In the genomic region with DNA sequence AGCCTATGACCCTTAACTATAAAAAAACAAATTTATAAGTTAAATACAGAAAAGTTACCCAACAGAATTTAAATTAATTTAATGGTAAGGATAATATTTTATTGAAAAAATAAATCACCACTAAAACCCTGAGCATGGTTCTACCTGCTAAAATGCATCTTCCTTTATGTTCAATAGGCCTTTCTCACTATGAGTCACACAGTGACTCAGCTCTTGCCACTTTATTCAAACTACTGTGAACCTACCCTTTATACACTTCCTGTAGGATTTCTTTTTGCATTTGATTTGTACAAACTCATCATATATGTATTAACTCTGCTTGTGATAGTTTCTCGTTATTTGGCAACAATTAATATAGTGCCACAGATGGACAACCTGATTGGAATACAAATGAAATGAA, we compare ENCODE assay signal across 9 cellular contexts. TPM values are rescaled to one million over a fixed set of nuclear protein-coding genes. Genes with fewer than 3 reads are reported as not detected.
DNase-seq lines count a peak whose midpoint lies in the region; ATAC-seq and TF ChIP-seq lines count a peak whose summit lies in the region.
"Had no signal": no experiment of that assay in that cellular context is flagged by ENCODE, and none has a peak within 500 bp of the region (broad histone marks: within the 10 kb centered on the region; RNA-seq: fewer than 3 reads in every experiment).

No MANE protein-coding gene starts in this region.

- no peaks in the 10 kb centered on the region for H3F3A ChIP-seq in MM.1S (ENCODE audit: insufficient read depth, low read length)

- no peaks in the 10 kb centered on the region for H3K36me3 ChIP-seq in HEK293 (ENCODE audit: control insufficient read depth in 2 of 2, insufficient read depth in 1 of 2, low read length in 2 of 2)
- no peaks in the 10 kb centered on the region for H3K36me3 ChIP-seq in MM.1S (replicated peaks; ENCODE audit: insufficient read depth, low read length)

- no peak for TF ChIP-seq CTCF in HEK293 (tag by site-specific recombination; IDR thresholded peaks at IDR 0.05)
- TF ChIP-seq CTCF in MM.1S (IDR thresholded peaks at IDR 0.05; ENCODE audit: low read length): no peak
- no peak for TF ChIP-seq CTCF in foreskin fibroblast (IDR thresholded peaks at IDR 0.05; ENCODE audit: low read depth, low read length)

- no peak overlapping the region for H3K4me2 ChIP-seq in MM.1S (ENCODE audit: low read depth, low read length)

- peaks cover 10% of the 10 kb centered on the region for H3K4me1 ChIP-seq in HEK293 (ENCODE audit: control insufficient read depth, insufficient read depth, low read length)
- H3K4me1 ChIP-seq in MM.1S (ENCODE audit: low read length): peaks cover 11% of the 10 kb centered on the region

- H4K20me1 ChIP-seq in MM.1S (ENCODE audit: insufficient read depth, low read length): no peaks in the 10 kb centered on the region

- no peak overlapping the region for H3K9ac ChIP-seq in MM.1S (ENCODE audit: low read length)

- ATAC-seq in GM18858 (IDR thresholded peaks at IDR 0.05; ENCODE audit: unreplicated experiment): peak; percentile 99
- ATAC-seq in sciatic nerve: no peak

- no peaks in the 10 kb centered on the region for H3K9me3 ChIP-seq in HEK293 (ENCODE audit: control insufficient read depth, insufficient read depth, low read depth, low read length)
- H3K9me3 ChIP-seq in MM.1S (replicated peaks; ENCODE audit: insufficient read depth, low read length): no peaks in the 10 kb centered on the region

- no peak overlapping the region for H3K4me3 ChIP-seq in HEK293 (ENCODE audit: low read depth, low read length)
- H3K4me3 ChIP-seq in MM.1S (ENCODE audit: low read length): no peak overlapping the region
- H3K4me3 ChIP-seq in foreskin fibroblast (ENCODE audit: low read depth in 1 of 2, low read length in 2 of 2): no peak overlapping the region

- no peaks in the 10 kb centered on the region for H3K79me2 ChIP-seq in MM.1S (ENCODE audit: low read length)

- CTCF ChIA-PET in HEK293 (lab: Yijun Ruan, JAX): interaction anchor here (1.1 to 2.1 kb wide), 3 partner anchors 16 to 55 kb away, joined by 3 to 5 read pairs (median 4); a partner anchor contains a TSS

- no peak overlapping the region for H3K27ac ChIP-seq in HEK293 (ENCODE audit: extremely low read depth, low read depth, low read length)
- no peak overlapping the region for H3K27ac ChIP-seq in MM.1S (ENCODE audit: low read length)

- H3K9me2 ChIP-seq in MM.1S (replicated peaks; ENCODE audit: insufficient read depth, low read length): no peaks in the 10 kb centered on the region

- POLR2A ChIA-PET in HEK293 (lab: Yijun Ruan, JAX): no interaction called here

- H3K27me3 ChIP-seq in MM.1S (replicated peaks; ENCODE audit: insufficient read depth, low read length): no peaks in the 10 kb centered on the region

- DNase-seq in MM.1S (peak; percentile 67), foreskin fibroblast (peak; percentile 62 to 85), sciatic nerve (ENCODE audit: low spot score) (no peak), iPS-NIHi11 (ENCODE audit: low spot score) (no peak), iPS-NIHi7 (ENCODE audit: extremely low spot score) (no peak), NCI-H1694 (lab: John Stamatoyannopoulos, UW) (no peak)
- DNase-seq: left cardiac atrium had no signal

- no peak overlapping the region for H2AFZ ChIP-seq in MM.1S (ENCODE audit: low read length)

- intact Hi-C loops in sciatic nerve (cut with DNase I): no loop called here

TF ChIP-seq in HEK293, 187 proteins besides CTCF, POLR2A, EP300 and RAD21:
- TF ChIP-seq ZEB2 (tag by site-specific recombination; IDR thresholded peaks at IDR 0.05): 0 out of 2 replicates have a peak, but pooled peaks have one; percentile 19
- TF ChIP-seq, protein P1, sequence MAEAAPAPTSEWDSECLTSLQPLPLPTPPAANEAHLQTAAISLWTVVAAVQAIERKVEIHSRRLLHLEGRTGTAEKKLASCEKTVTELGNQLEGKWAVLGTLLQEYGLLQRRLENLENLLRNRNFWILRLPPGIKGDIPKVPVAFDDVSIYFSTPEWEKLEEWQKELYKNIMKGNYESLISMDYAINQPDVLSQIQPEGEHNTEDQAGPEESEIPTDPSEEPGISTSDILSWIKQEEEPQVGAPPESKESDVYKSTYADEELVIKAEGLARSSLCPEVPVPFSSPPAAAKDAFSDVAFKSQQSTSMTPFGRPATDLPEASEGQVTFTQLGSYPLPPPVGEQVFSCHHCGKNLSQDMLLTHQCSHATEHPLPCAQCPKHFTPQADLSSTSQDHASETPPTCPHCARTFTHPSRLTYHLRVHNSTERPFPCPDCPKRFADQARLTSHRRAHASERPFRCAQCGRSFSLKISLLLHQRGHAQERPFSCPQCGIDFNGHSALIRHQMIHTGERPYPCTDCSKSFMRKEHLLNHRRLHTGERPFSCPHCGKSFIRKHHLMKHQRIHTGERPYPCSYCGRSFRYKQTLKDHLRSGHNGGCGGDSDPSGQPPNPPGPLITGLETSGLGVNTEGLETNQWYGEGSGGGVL (tag by site-specific recombination; IDR thresholded peaks at IDR 0.05): no peak

RNA-seq across cellular contexts. Expression of a gene that starts 55.0 kb away (rescaled TPM):
- 119 TPM for total RNA-seq in sciatic nerve

RNA-seq across cellular contexts. Expression of a gene that starts 58.7 kb away (rescaled TPM):
- 1.2 TPM for total RNA-seq in sciatic nerve

Comparison
In these comparisons a context has a peak if more than half of its experiments do, and no peak if none do; other contexts are left out.
1. DNase-seq: peak in MM.1S (single experiment) and foreskin fibroblast (2 of 2); none in sciatic nerve (single experiment), iPS-NIHi11 (single experiment), iPS-NIHi7 (single experiment) and NCI-H1694 (single experiment).